ENCODE assay signal across 1 cellular context in genomic region chr6:158023597-158023939, GRCh38.
TF ChIP-seq lines count a peak whose summit lies in the region.

No MANE protein-coding gene starts in this region.

TF ChIP-seq in HepG2, 621 proteins besides CTCF, POLR2A, EP300 and RAD21 (continued from another document and continues in another):
- TF ChIP-seq ZBTB40 (IDR thresholded peaks at IDR 0.05), result no peak
- no peak for TF ChIP-seq ZBTB40 (CRISPR knock-in tag; IDR thresholded peaks at IDR 0.05)
- no peak for TF ChIP-seq ZNF563 (CRISPR knock-in tag; IDR thresholded peaks at IDR 0.05)
- no peak for TF ChIP-seq HNRNPL (IDR thresholded peaks at IDR 0.05; ENCODE audit: low read depth, low read length)
- no peak for TF ChIP-seq ZNF790 (CRISPR knock-in tag; IDR thresholded peaks at IDR 0.05; ENCODE audit: borderline replicate concordance)
- TF ChIP-seq FOXP1 (IDR thresholded peaks at IDR 0.05), result no peak
- peak; percentile 82 for TF ChIP-seq FOXP1 (CRISPR knock-in tag; IDR thresholded peaks at IDR 0.05)
- no peak for TF ChIP-seq E2F2 (CRISPR knock-in tag; IDR thresholded peaks at IDR 0.05; ENCODE audit: borderline replicate concordance)
- no peak for TF ChIP-seq PHF5A (CRISPR knock-in tag; IDR thresholded peaks at IDR 0.05; ENCODE audit: low read depth, unreplicated experiment)
- no peak for TF ChIP-seq ZNF326 (CRISPR knock-in tag; IDR thresholded peaks at IDR 0.05; ENCODE audit: borderline replicate concordance)
- TF ChIP-seq ZNF235 (CRISPR knock-in tag; IDR thresholded peaks at IDR 0.05; ENCODE audit: borderline replicate concordance), result no peak
- TF ChIP-seq NCOR1 (IDR thresholded peaks at IDR 0.05; ENCODE audit: borderline replicate concordance, low read length), result no peak
- TF ChIP-seq ZNF773 (CRISPR knock-in tag; IDR thresholded peaks at IDR 0.05; ENCODE audit: borderline replicate concordance), result no peak
- no peak for TF ChIP-seq MTF1 (CRISPR knock-in tag; IDR thresholded peaks at IDR 0.05)
- TF ChIP-seq KMT2A (CRISPR knock-in tag; IDR thresholded peaks at IDR 0.05), result no peak
- no peak for TF ChIP-seq ZNF343 (CRISPR knock-in tag; IDR thresholded peaks at IDR 0.05)
- TF ChIP-seq HNF1A (IDR thresholded peaks at IDR 0.05; ENCODE audit: low read depth), result no peak
- TF ChIP-seq HNF1A (CRISPR knock-in tag; IDR thresholded peaks at IDR 0.05; ENCODE audit: borderline replicate concordance), result 0 out of 2 replicates have a peak, but pooled peaks have one; percentile 7
- no peak for TF ChIP-seq MEF2D (CRISPR knock-in tag; IDR thresholded peaks at IDR 0.05)
- TF ChIP-seq ZNF652 (CRISPR knock-in tag; IDR thresholded peaks at IDR 0.05; ENCODE audit: borderline replicate concordance, low read depth), result no peak
- no peak for TF ChIP-seq ZNF720 (CRISPR knock-in tag; IDR thresholded peaks at IDR 0.05)
- TF ChIP-seq ASH2L (IDR thresholded peaks at IDR 0.05; ENCODE audit: insufficient read length, low read depth, low read length), result no peak
- no peak for TF ChIP-seq ZNF576 (CRISPR knock-in tag; IDR thresholded peaks at IDR 0.05)
- no peak for TF ChIP-seq ZFYVE20 (CRISPR knock-in tag; IDR thresholded peaks at IDR 0.05; ENCODE audit: borderline replicate concordance, low read depth)
- no peak for TF ChIP-seq ZNF234 (CRISPR knock-in tag; conservative IDR thresholded peaks at IDR 0.05)
- peak; percentile 47; the same call in 1 of the 2 replicates for TF ChIP-seq FOXO1 (CRISPR knock-in tag; IDR thresholded peaks at IDR 0.05)
- no peak for TF ChIP-seq PAWR (CRISPR knock-in tag; IDR thresholded peaks at IDR 0.05; ENCODE audit: borderline replicate concordance)
- peak; percentile 68 for TF ChIP-seq ELF1 (CRISPR knock-in tag; IDR thresholded peaks at IDR 0.05)
- TF ChIP-seq HNF1B (CRISPR knock-in tag; IDR thresholded peaks at IDR 0.05), result no peak
- 0 out of 2 replicates have a peak, but pooled peaks have one; percentile 38 for TF ChIP-seq NCOA2 (CRISPR knock-in tag; IDR thresholded peaks at IDR 0.05)
- TF ChIP-seq ZNF549 (CRISPR knock-in tag; IDR thresholded peaks at IDR 0.05), result no peak
- no peak for TF ChIP-seq SETDB1 (CRISPR knock-in tag; IDR thresholded peaks at IDR 0.05; ENCODE audit: borderline replicate concordance)
- TF ChIP-seq MZF1 (CRISPR knock-in tag; IDR thresholded peaks at IDR 0.05; ENCODE audit: borderline replicate concordance), result no peak
- no peak for TF ChIP-seq FOXA1 (IDR thresholded peaks at IDR 0.05)
- TF ChIP-seq FOXA1 (CRISPR knock-in tag; IDR thresholded peaks at IDR 0.05), result peak; percentile 74
- no peak for TF ChIP-seq ZNF737 (CRISPR knock-in tag; IDR thresholded peaks at IDR 0.05; ENCODE audit: borderline replicate concordance)
- TF ChIP-seq MED1 (CRISPR knock-in tag; IDR thresholded peaks at IDR 0.05), result no peak
- no peak for TF ChIP-seq TARDBP (CRISPR knock-in tag; IDR thresholded peaks at IDR 0.05)
- no peak for TF ChIP-seq FUBP1 (CRISPR knock-in tag; IDR thresholded peaks at IDR 0.05; ENCODE audit: borderline replicate concordance)
- TF ChIP-seq SSRP1 (CRISPR knock-in tag; IDR thresholded peaks at IDR 0.05), result no peak
- TF ChIP-seq HOXA7 (CRISPR knock-in tag; IDR thresholded peaks at IDR 0.05), result no peak
- no peak for TF ChIP-seq PBX3 (CRISPR knock-in tag; IDR thresholded peaks at IDR 0.05; ENCODE audit: borderline replicate concordance)
- no peak for TF ChIP-seq ZNF205 (CRISPR knock-in tag; IDR thresholded peaks at IDR 0.05)
- TF ChIP-seq HOXA5 (CRISPR knock-in tag; IDR thresholded peaks at IDR 0.05), result no peak
- TF ChIP-seq CBX2 (IDR thresholded peaks at IDR 0.05; ENCODE audit: low read depth, low read length), result no peak
- TF ChIP-seq CBX2 (CRISPR knock-in tag; IDR thresholded peaks at IDR 0.05; ENCODE audit: low read depth), result no peak
- TF ChIP-seq NR2F6 (IDR thresholded peaks at IDR 0.05), result peak; percentile 47; the same call in 1 of the 2 replicates
- TF ChIP-seq NR2F6 (CRISPR knock-in tag; IDR thresholded peaks at IDR 0.05), result peak; percentile 68
- no peak for TF ChIP-seq RAD51 (IDR thresholded peaks at IDR 0.05; ENCODE audit: borderline replicate concordance)
- TF ChIP-seq ZSCAN25 (CRISPR knock-in tag; IDR thresholded peaks at IDR 0.05), result no peak
- TF ChIP-seq RFX1 (IDR thresholded peaks at IDR 0.05), result no peak
- no peak for TF ChIP-seq TSC22D2 (CRISPR knock-in tag; IDR thresholded peaks at IDR 0.05; ENCODE audit: borderline replicate concordance)
- no peak for TF ChIP-seq ZNF34 (CRISPR knock-in tag; IDR thresholded peaks at IDR 0.05; ENCODE audit: borderline replicate concordance)
